Comparison of ENCODE assay signal across 8 cellular contexts in genomic region chr6:109453594-109454482, GRCh38. TPM values are rescaled to one million over a fixed set of nuclear protein-coding genes. Genes with fewer than 3 reads are reported as not detected.
A peak's percentile ranks its signal among the peaks of the same experiment; 100 is the strongest.
DNase-seq lines count a peak whose midpoint lies in the region; ATAC-seq and TF ChIP-seq lines count a peak whose summit lies in the region.

No MANE protein-coding gene starts in this region.

- TF ChIP-seq CTCF in mesothelial cell of epicardium (IDR thresholded peaks at IDR 0.05; ENCODE audit: unreplicated experiment): no peak

- no peaks in the 10 kb centered on the region for H3K36me3 Mint-ChIP-seq in mesothelial cell of epicardium

- DNase-seq in Jurkat, Clone E6-1 (ENCODE audit: low read depth, low spot score): no peak
- DNase-seq in mesothelial cell of epicardium (ENCODE audit: low spot score in 2 of 2, unreplicated experiment in 2 of 2) (no peak), posterior vena cava (ENCODE audit: low spot score) (no peak), OCI-M2 (lab: John Stamatoyannopoulos, UW; ENCODE audit: unreplicated experiment) (no peak)
- no peak for DNase-seq in stimulated activated CD4-positive, alpha-beta T cell treated with anti-CD3 and anti-CD28 coated beads, Interleukin-2, amount 100 ng/mL, for 48 hours

- no peak for ATAC-seq in HG02759 (IDR thresholded peaks at IDR 0.05; ENCODE audit: unreplicated experiment)

- H3K27ac ChIP-seq in BLaER1 treated with 17β-estradiol and CSF1 and Interleukin-3, amounts not matched to agents 10 nM and 100 nM: peak overlapping the region; percentile 90 to 100 (median 98)
- peak overlapping the region; percentile 84 for H3K27ac ChIP-seq in angular gyrus (ENCODE audit: low read depth, low read length)

- H3K9ac ChIP-seq in BLaER1 treated with 17β-estradiol and CSF1 and Interleukin-3, amounts not matched to agents 10 nM and 100 nM: peak overlapping the region; percentile 88 to 99 (median 97)

- H3K4me3 ChIP-seq in BLaER1 treated with 17β-estradiol and CSF1 and Interleukin-3, amounts not matched to agents 10 nM and 100 nM: peak overlapping the region; percentile 67 to 96 (median 85)
- peak overlapping the region; percentile 90 for H3K4me3 ChIP-seq in Jurkat, Clone E6-1 (ENCODE audit: low read length)

- H3K27me3 ChIP-seq in BLaER1 treated with 17β-estradiol and CSF1 and Interleukin-3, amounts not matched to agents 10 nM and 100 nM: no peaks in the 10 kb centered on the region

- H3K4me1 ChIP-seq in BLaER1 treated with 17β-estradiol and CSF1 and Interleukin-3, amounts not matched to agents 10 nM and 100 nM: peaks cover 84 to 86% (median 85%) of the 10 kb centered on the region in 10 experiments

- peaks cover 21 to 77% (median 53%) of the 10 kb centered on the region in 11 experiments for H4K20me1 ChIP-seq in BLaER1 treated with 17β-estradiol and CSF1 and Interleukin-3, amounts not matched to agents 10 nM and 100 nM

- H3K9me3 Mint-ChIP-seq in mesothelial cell of epicardium: no peaks in the 10 kb centered on the region

- H3K36me3 ChIP-seq in BLaER1 treated with 17β-estradiol and CSF1 and Interleukin-3, amounts not matched to agents 10 nM and 100 nM: peaks cover 20 to 50% (median 49%) of the 10 kb centered on the region in 11 experiments; a peak in 21 of 22 replicates

- H3K9me3 ChIP-seq in BLaER1 treated with 17β-estradiol and CSF1 and Interleukin-3, amounts not matched to agents 10 nM and 100 nM (replicated peaks in 1 of 11): no peaks in the 10 kb centered on the region

- intact Hi-C loops in posterior vena cava (cut with DNase I): no loop called here

- H3K4me2 ChIP-seq in BLaER1 treated with 17β-estradiol and CSF1 and Interleukin-3, amounts not matched to agents 10 nM and 100 nM: peak overlapping the region; percentile 94 to 100 (median 100)

- H3K4me3 Mint-ChIP-seq in mesothelial cell of epicardium: peak overlapping the region; percentile 53

- H3K27me3 Mint-ChIP-seq in mesothelial cell of epicardium (ENCODE audit: low read depth): peaks cover 23% of the 10 kb centered on the region

- peaks cover 8% of the 10 kb centered on the region for H3K4me1 Mint-ChIP-seq in mesothelial cell of epicardium

- H3K27ac Mint-ChIP-seq in mesothelial cell of epicardium: no peak overlapping the region

RNA-seq across cellular contexts. Expression of gene MICAL1, which starts 1.7 kb away (rescaled TPM):
- polyA plus RNA-seq in Jurkat, Clone E6-1 (2012; ENCODE audit: insufficient read depth, insufficient read length): 103 TPM
- total RNA-seq in mesothelial cell of epicardium: 26.3 to 30.3 TPM (median 29.6 TPM) in 3 replicates
- total RNA-seq in posterior vena cava: 10 to 100 TPM; 53.0 to 53.2 TPM

RNA-seq across cellular contexts. Expression of gene SMPD2, which starts 13.3 kb away (rescaled TPM):
- polyA plus RNA-seq in Jurkat, Clone E6-1 (2012; ENCODE audit: insufficient read depth, insufficient read length): 21.8 TPM
- total RNA-seq in mesothelial cell of epicardium (9.8 to 11.9 TPM (median 10.4 TPM) in 3 replicates), posterior vena cava (1 to 10 TPM; 4.2 to 6.7 TPM)

RNA-seq across cellular contexts. Expression of gene PPIL6, which starts 13.4 kb away (rescaled TPM):
- 2.8 TPM for polyA plus RNA-seq in Jurkat, Clone E6-1 (2012; ENCODE audit: insufficient read depth, insufficient read length)
- total RNA-seq in mesothelial cell of epicardium (2.9 to 4.8 TPM (median 4.8 TPM) in 3 replicates), posterior vena cava (1 to 10 TPM; 1.2 to 1.9 TPM)

RNA-seq across cellular contexts. Expression of gene ZBTB24, which starts 29.2 kb away (rescaled TPM):
- 9.1 TPM for polyA plus RNA-seq in Jurkat, Clone E6-1 (2012; ENCODE audit: insufficient read depth, insufficient read length)
- total RNA-seq in mesothelial cell of epicardium: 8.0 to 9.4 TPM (median 9.1 TPM) in 3 replicates
- 1 to 10 TPM; 5.5 to 5.8 TPM for total RNA-seq in posterior vena cava
